ENCODE assay signal across 12 cellular contexts in the genomic region with DNA sequence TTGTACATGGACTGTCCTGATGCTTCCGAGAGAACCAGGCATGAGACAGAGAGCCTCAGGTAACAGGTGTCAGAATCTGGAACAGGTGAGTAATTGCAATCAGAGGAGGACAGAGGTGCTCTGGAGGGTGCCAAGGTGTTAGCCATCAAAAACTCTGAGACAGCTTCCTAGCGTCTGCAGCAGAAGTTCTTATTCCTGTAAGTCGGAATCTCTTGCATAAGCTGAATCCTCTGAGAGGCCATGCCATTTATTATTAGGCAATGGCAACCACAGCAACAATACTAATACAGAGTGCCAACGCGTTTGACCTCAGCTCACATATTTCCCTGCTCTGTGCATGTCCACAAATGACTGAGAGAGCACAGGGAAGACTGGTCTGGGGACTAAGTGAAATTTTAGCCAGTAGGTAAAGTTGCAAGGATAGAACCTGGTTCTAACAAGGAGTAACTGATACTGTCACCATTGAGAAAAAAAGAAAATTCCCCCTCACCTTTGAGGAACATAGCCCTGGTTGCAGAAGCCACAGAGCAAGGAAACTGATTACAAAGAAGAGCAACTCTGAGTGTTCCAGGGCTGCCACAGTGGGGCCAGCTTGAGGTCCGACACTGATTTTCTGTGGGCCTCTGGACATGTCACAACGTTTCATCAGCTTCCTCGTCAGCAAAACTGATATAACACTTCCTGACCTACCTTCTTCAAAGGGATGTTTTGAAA. TPM values are rescaled to one million over a fixed set of nuclear protein-coding genes. Genes with fewer than 3 reads are reported as not detected.
DNase-seq lines count a peak whose midpoint lies in the region; ATAC-seq and TF ChIP-seq lines count a peak whose summit lies in the region.
"Had no signal": no experiment of that assay in that cellular context is flagged by ENCODE, and none has a peak within 500 bp of the region (broad histone marks: within the 10 kb centered on the region; RNA-seq: fewer than 3 reads in every experiment).

No MANE protein-coding gene starts in this region.

- peak in 1 of 2 donors; percentile 70 for DNase-seq in stimulated activated naive CD8-positive, alpha-beta T cell treated with anti-CD3 and anti-CD28 coated beads, Interleukin-15, amount 100 ng/mL, for 72 hours
- no peak for DNase-seq in stimulated activated naive CD8-positive, alpha-beta T cell treated with anti-CD3 and anti-CD28 coated beads, Interleukin-15, Interleukin-2, amounts not matched to agents 100 U/mL and 50 U/mL, for 24 hours
- DNase-seq in lower lobe of right lung (no peak), ureter (ENCODE audit: low spot score) (no peak)
- DNase-seq: anterior cingulate cortex, NCI-H1694 treated with DMSO at 0.1 percent for 48 hours, ovary, Peyer's patch had no signal

- TF ChIP-seq CTCF in lower lobe of right lung (IDR thresholded peaks at IDR 0.05), result no peak

- H3K27me3 Mint-ChIP-seq in stimulated activated naive CD8-positive, alpha-beta T cell treated with anti-CD3 and anti-CD28 coated beads, Interleukin-15, amount 100 ng/mL, for 72 hours, result no peaks in the 10 kb centered on the region
- no peaks in the 10 kb centered on the region for H3K27me3 Mint-ChIP-seq in dendritic cell treated with granulocyte-macrophage colony-stimulating factor and Interleukin-4, amounts not matched to agents 40 ng/mL and 50 ng/mL, for 4 days

- intact Hi-C loops in dendritic cell treated with granulocyte-macrophage colony-stimulating factor and Interleukin-4, amounts not matched to agents 40 ng/mL and 50 ng/mL, for 4 days (cut with micrococcal nuclease), result loop anchor here (5.0 kb wide), 2 partner anchors 37 to 98 kb away; no protein-coding TSS in a partner anchor
- intact Hi-C loops in lower lobe of right lung (cut with DNase I), result no loop called here

- peaks cover 17% of the 10 kb centered on the region for H3K4me1 ChIP-seq in lower lobe of right lung
- H3K4me1 ChIP-seq: Peyer's patch had no signal

- no peaks in the 10 kb centered on the region for H3K9me3 ChIP-seq in lower lobe of right lung
- H3K9me3 ChIP-seq: ovary, Peyer's patch had no signal

- no peaks in the 10 kb centered on the region for H3K9me3 Mint-ChIP-seq in stimulated activated naive CD8-positive, alpha-beta T cell treated with anti-CD3 and anti-CD28 coated beads, Interleukin-15, amount 100 ng/mL, for 72 hours
- H3K9me3 Mint-ChIP-seq in dendritic cell treated with granulocyte-macrophage colony-stimulating factor and Interleukin-4, amounts not matched to agents 40 ng/mL and 50 ng/mL, for 4 days, result no peaks in the 10 kb centered on the region

- H3K27me3 ChIP-seq in lower lobe of right lung (ENCODE audit: low read depth), result no peaks in the 10 kb centered on the region
- H3K27me3 ChIP-seq: ovary, Peyer's patch had no signal

- H3K36me3 Mint-ChIP-seq in dendritic cell treated with granulocyte-macrophage colony-stimulating factor and Interleukin-4, amounts not matched to agents 40 ng/mL and 50 ng/mL, for 4 days (ENCODE audit: low read depth), result no peaks in the 10 kb centered on the region

- peak overlapping the region in 1 of 2 donors; percentile 40 for H3K27ac Mint-ChIP-seq in stimulated activated naive CD8-positive, alpha-beta T cell treated with anti-CD3 and anti-CD28 coated beads, Interleukin-15, amount 100 ng/mL, for 72 hours
- peak overlapping the region; percentile 67 for H3K27ac Mint-ChIP-seq in dendritic cell treated with granulocyte-macrophage colony-stimulating factor and Interleukin-4, amounts not matched to agents 40 ng/mL and 50 ng/mL, for 4 days

- H3K4me3 Mint-ChIP-seq in stimulated activated naive CD8-positive, alpha-beta T cell treated with anti-CD3 and anti-CD28 coated beads, Interleukin-15, amount 100 ng/mL, for 72 hours, result no peak overlapping the region
- no peak overlapping the region for H3K4me3 Mint-ChIP-seq in dendritic cell treated with granulocyte-macrophage colony-stimulating factor and Interleukin-4, amounts not matched to agents 40 ng/mL and 50 ng/mL, for 4 days

- H3K27ac ChIP-seq in lower lobe of right lung, result no peak overlapping the region
- H3K27ac ChIP-seq: ovary, Peyer's patch had no signal

- H3K4me1 Mint-ChIP-seq in stimulated activated naive CD8-positive, alpha-beta T cell treated with anti-CD3 and anti-CD28 coated beads, Interleukin-15, amount 100 ng/mL, for 72 hours, result no peaks in the 10 kb centered on the region
- peaks cover 30% of the 10 kb centered on the region for H3K4me1 Mint-ChIP-seq in dendritic cell treated with granulocyte-macrophage colony-stimulating factor and Interleukin-4, amounts not matched to agents 40 ng/mL and 50 ng/mL, for 4 days (ENCODE audit: low read depth)

- no peaks in the 10 kb centered on the region for H3K36me3 ChIP-seq in lower lobe of right lung
- H3K36me3 ChIP-seq: ovary, Peyer's patch had no signal

- H3K4me3 ChIP-seq in lower lobe of right lung, result no peak overlapping the region
- H3K4me3 ChIP-seq: ovary, Peyer's patch had no signal

- peak; percentile 99 for ATAC-seq in stimulated activated naive CD8-positive, alpha-beta T cell treated with anti-CD3 and anti-CD28 coated beads, Interleukin-15, amount 100 ng/mL, for 72 hours
- ATAC-seq in stimulated activated naive CD8-positive, alpha-beta T cell treated with anti-CD3 and anti-CD28 coated beads, Interleukin-15, Interleukin-2, amounts not matched to agents 100 U/mL and 50 U/mL, for 24 hours, result no peak
- ATAC-seq in lower lobe of right lung (peak; percentile 74 to 89), HG03460 (IDR thresholded peaks at IDR 0.05; ENCODE audit: unreplicated experiment) (no peak), GM18519 (IDR thresholded peaks at IDR 0.05; ENCODE audit: low FRiP score, unreplicated experiment) (no peak), HG02840 (IDR thresholded peaks at IDR 0.05; ENCODE audit: low FRiP score, unreplicated experiment) (no peak)

RNA-seq across cellular contexts. Expression of gene ACSL3, which starts 55.1 kb away (rescaled TPM):
- 74.2 TPM for total RNA-seq in lower lobe of right lung
- total RNA-seq in ureter, result 124 TPM

Comparison
In these comparisons a context has a peak if more than half of its experiments do, and no peak if none do; other contexts are left out.
1. ATAC-seq: peak in stimulated activated naive CD8-positive, alpha-beta T cell treated with anti-CD3 and anti-CD28 coated beads, Interleukin-15, amount 100 ng/mL, for 72 hours (single experiment) and lower lobe of right lung (2 of 2); none in stimulated activated naive CD8-positive, alpha-beta T cell treated with anti-CD3 and anti-CD28 coated beads, Interleukin-15, Interleukin-2, amounts not matched to agents 100 U/mL and 50 U/mL, for 24 hours (single experiment), HG03460 (single experiment), GM18519 (single experiment) and HG02840 (single experiment).